1 cellular context compared by ENCODE assay signal in the genomic region with DNA sequence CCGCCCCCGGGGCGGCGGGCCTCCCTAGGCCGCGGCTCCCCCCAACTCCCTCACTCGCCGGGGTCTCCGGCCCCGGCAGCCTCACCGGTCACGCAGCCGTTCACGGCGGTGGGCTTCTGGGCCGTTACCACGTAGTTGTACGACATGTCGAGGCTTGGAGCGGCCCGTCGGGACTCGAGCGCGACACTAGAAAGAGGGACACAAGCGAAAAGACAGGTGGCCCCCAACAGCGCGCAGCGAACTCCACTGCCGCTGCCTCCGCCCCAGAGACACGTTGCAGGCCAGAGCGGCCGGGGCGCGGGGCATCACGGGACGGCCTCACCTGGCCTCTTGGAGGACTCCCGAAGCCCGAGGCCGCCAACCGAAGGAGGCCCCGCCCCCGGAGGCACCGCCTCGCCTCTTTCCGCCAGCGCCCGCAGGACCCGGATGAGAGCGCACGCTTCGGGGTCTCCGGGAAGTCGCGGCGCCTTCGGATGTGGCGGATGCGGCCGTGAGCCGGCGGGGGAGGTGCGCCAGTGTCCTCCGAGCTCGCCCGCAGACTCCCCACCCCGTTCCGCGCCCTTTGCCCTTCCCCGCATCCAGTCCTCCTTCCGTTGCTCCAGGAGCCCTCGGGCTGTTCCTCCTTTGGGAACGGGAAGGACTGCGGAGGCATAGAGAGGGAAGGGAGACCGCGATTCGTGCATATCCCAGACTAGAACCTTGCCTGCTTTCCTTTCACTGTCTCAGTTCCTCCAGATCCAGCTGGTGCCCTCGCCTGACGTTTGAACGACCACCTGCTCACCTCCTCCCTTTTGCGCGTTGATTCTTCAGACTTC.
TF ChIP-seq lines count a peak whose summit lies in the region.

A gene (minus strand): TSS at position 283 of the 815 bp plus-strand sequence. CDS start 137 bp downstream, at position 146.
A gene with protein sequence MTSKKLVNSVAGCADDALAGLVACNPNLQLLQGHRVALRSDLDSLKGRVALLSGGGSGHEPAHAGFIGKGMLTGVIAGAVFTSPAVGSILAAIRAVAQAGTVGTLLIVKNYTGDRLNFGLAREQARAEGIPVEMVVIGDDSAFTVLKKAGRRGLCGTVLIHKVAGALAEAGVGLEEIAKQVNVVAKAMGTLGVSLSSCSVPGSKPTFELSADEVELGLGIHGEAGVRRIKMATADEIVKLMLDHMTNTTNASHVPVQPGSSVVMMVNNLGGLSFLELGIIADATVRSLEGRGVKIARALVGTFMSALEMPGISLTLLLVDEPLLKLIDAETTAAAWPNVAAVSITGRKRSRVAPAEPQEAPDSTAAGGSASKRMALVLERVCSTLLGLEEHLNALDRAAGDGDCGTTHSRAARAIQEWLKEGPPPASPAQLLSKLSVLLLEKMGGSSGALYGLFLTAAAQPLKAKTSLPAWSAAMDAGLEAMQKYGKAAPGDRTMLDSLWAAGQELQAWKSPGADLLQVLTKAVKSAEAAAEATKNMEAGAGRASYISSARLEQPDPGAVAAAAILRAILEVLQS (plus strand): TSS at position 406 of the 815 bp plus-strand sequence. CDS start 1,501 bp downstream, outside the sequence.

TF ChIP-seq in K562, 482 proteins besides CTCF, POLR2A, EP300 and RAD21 (continued from another document):
- TF ChIP-seq, protein P1, sequence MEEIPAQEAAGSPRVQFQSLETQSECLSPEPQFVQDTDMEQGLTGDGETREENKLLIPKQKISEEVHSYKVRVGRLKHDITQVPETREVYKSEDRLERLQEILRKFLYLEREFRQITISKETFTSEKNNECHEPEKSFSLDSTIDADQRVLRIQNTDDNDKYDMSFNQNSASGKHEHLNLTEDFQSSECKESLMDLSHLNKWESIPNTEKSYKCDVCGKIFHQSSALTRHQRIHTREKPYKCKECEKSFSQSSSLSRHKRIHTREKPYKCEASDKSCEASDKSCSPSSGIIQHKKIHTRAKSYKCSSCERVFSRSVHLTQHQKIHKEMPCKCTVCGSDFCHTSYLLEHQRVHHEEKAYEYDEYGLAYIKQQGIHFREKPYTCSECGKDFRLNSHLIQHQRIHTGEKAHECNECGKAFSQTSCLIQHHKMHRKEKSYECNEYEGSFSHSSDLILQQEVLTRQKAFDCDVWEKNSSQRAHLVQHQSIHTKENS (CRISPR knock-in tag; IDR thresholded peaks at IDR 0.05): no peak
- TF ChIP-seq NR2C1 (IDR thresholded peaks at IDR 0.05) (no peak), NR2C1 (tag; IDR thresholded peaks at IDR 0.05) (no peak; the same call in none of the 2 replicates), SIRT6 (IDR thresholded peaks at IDR 0.05; ENCODE audit: low read depth, low read length) (no peak)
- TF ChIP-seq, protein P2, sequence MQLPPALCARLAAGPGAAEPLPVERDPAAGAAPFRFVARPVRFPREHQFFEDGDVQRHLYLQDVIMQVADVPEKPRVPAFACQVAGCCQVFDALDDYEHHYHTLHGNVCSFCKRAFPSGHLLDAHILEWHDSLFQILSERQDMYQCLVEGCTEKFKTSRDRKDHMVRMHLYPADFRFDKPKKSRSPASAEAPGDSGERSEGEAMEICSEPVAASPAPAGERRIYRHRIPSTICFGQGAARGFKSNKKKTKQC (CRISPR knock-in tag; IDR thresholded peaks at IDR 0.05): peak; percentile 54; the same call in 1 of the 2 replicates
